ENCODE assay signal across 1 cellular context in genomic region chr4:78775278-78776030, GRCh38.
TF ChIP-seq lines count a peak whose summit lies in the region.

No MANE protein-coding gene starts in this region.

TF ChIP-seq in GM12878, 131 proteins besides CTCF, POLR2A, EP300 and RAD21 (continued from another document):
- TF ChIP-seq RAD51 (IDR thresholded peaks at IDR 0.05) (peak; percentile 89), RELB (IDR thresholded peaks at IDR 0.05; ENCODE audit: low read depth) (peak; percentile 54; the same call in 1 of the 2 replicates), MTA2 (IDR thresholded peaks at IDR 0.05; ENCODE audit: low read depth) (peak; percentile 22), ZBED1 (IDR thresholded peaks at IDR 0.05; ENCODE audit: borderline replicate concordance) (peak; percentile 39; the same call in 1 of the 2 replicates), NBN (IDR thresholded peaks at IDR 0.05) (peak; percentile 80), USF1 (IDR thresholded peaks at IDR 0.05; ENCODE audit: borderline replicate concordance, extremely low read length, insufficient read depth, low read depth, low read length) (peak; percentile 93), BHLHE40 (IDR thresholded peaks at IDR 0.05; ENCODE audit: borderline replicate concordance in 1 of 2, low read depth in 2 of 2, low read length in 1 of 2) (peak; percentile 79 to 88), NR2C2 (IDR thresholded peaks at IDR 0.05; ENCODE audit: borderline replicate concordance, control insufficient read depth, insufficient read length, low read depth) (no peak), IKZF1 (conservative IDR thresholded peaks at IDR 0.05) (peak; percentile 79), ATF7 (IDR thresholded peaks at IDR 0.05; ENCODE audit: low read depth) (no peak), MEF2B (IDR thresholded peaks at IDR 0.05; ENCODE audit: partially characterized antibody, poor library complexity, severe bottlenecking) (peak; percentile 29), ZNF24 (IDR thresholded peaks at IDR 0.05) (0 out of 2 replicates have a peak, but pooled peaks have one; percentile 12)
